In the genomic region with DNA sequence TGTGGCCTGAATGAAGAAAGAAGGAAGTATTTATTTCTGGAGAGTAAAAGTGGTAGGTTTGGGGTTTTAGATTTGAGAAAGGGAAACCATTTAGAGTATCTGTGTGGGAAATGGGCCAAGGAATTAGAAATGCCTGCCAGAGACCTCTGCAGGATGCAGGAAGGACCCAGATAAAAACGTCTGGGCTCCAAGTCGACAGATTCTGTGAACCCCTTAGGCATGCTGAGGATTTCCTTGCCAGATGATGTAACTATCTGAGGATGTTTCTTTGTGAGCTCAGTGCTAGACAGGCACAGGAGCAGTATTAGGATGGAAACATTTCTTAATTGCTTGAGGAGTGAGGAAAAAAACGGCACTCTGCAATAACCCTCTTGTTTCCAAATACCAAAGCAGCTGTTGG, we compare ENCODE assay signal across 11 cellular contexts.
A peak's percentile ranks its signal among the peaks of the same experiment; 100 is the strongest.
DNase-seq lines count a peak whose midpoint lies in the region; ATAC-seq and TF ChIP-seq lines count a peak whose summit lies in the region.
"Had no signal": no experiment of that assay in that cellular context is flagged by ENCODE, and none has a peak within 500 bp of the region (broad histone marks: within the 10 kb centered on the region; RNA-seq: fewer than 3 reads in every experiment).

No MANE protein-coding gene starts in this region.

- no peak overlapping the region for H3K4me3 Mint-ChIP-seq in stimulated activated memory B cell treated with anti-CD40 and anti-IgM and Interleukin-4, amounts not matched to agents 10 μg/mL and 1 μg/mL and 100 μg/mL, for 72 hours

- DNase-seq in H4 (ENCODE audit: low spot score) (peak; percentile 8), ascending aorta (ENCODE audit: low spot score in 2 of 2) (no peak), DMS153 (lab: John Stamatoyannopoulos, UW) (no peak)
- no peak for DNase-seq in stimulated activated CD4-positive, alpha-beta T cell treated with anti-CD3 and anti-CD28 coated beads, Interleukin-2, amount 100 ng/mL, for 48 hours
- DNase-seq: NCI-H774; stimulated activated CD8-positive, alpha-beta memory T cell treated with anti-CD3 and anti-CD28 coated beads, Interleukin-4, amount 100 ng/mL, for 48 hours had no signal

- H3K27ac ChIP-seq in ascending aorta (peak overlapping the region; percentile 14 to 17), gastroesophageal sphincter (peak overlapping the region in 3 of 4 donors; percentile 42 to 59 (median 51))

- TF ChIP-seq EP300 in gastroesophageal sphincter (IDR thresholded peaks at IDR 0.05) = no peak

- H3K36me3 ChIP-seq in ascending aorta = no peaks in the 10 kb centered on the region
- no peaks in the 10 kb centered on the region for H3K36me3 ChIP-seq in gastroesophageal sphincter

- no peaks in the 10 kb centered on the region for H3K9me3 Mint-ChIP-seq in stimulated activated memory B cell treated with anti-CD40 and anti-IgM and Interleukin-4, amounts not matched to agents 10 μg/mL and 1 μg/mL and 100 μg/mL, for 72 hours

- intact Hi-C loops in ascending aorta (cut with DNase I) = no loop called here

- H3K27me3 ChIP-seq in ascending aorta = no peaks in the 10 kb centered on the region
- no peaks in the 10 kb centered on the region for H3K27me3 ChIP-seq in gastroesophageal sphincter

- H3K4me3 ChIP-seq in ascending aorta = no peak overlapping the region
- no peak overlapping the region for H3K4me3 ChIP-seq in gastroesophageal sphincter
- H3K4me3 ChIP-seq: K562 had no signal

- no peaks in the 10 kb centered on the region for H3K27me3 Mint-ChIP-seq in stimulated activated memory B cell treated with anti-CD40 and anti-IgM and Interleukin-4, amounts not matched to agents 10 μg/mL and 1 μg/mL and 100 μg/mL, for 72 hours

- peak overlapping the region; percentile 3 for H3K27ac Mint-ChIP-seq in stimulated activated memory B cell treated with anti-CD40 and anti-IgM and Interleukin-4, amounts not matched to agents 10 μg/mL and 1 μg/mL and 100 μg/mL, for 72 hours

- no peak for TF ChIP-seq POLR2A in gastroesophageal sphincter (IDR thresholded peaks at IDR 0.05)

- ATAC-seq in gastroesophageal sphincter = peak; percentile 89
- ATAC-seq in stimulated activated memory B cell treated with anti-CD40 and anti-IgM and Interleukin-4, amounts not matched to agents 10 μg/mL and 1 μg/mL and 100 μg/mL, for 72 hours = no peak
- no peak for ATAC-seq in GM18907 (IDR thresholded peaks at IDR 0.05; ENCODE audit: unreplicated experiment)
- no peak for ATAC-seq in GM18517 (IDR thresholded peaks at IDR 0.05; ENCODE audit: unreplicated experiment)
- ATAC-seq: K562 had no signal

- H3K9me3 ChIP-seq in ascending aorta = no peaks in the 10 kb centered on the region
- no peaks in the 10 kb centered on the region for H3K9me3 ChIP-seq in gastroesophageal sphincter

- peaks cover 0 to 12% of the 10 kb centered on the region in 2 donors for H3K4me1 ChIP-seq in ascending aorta
- H3K4me1 ChIP-seq in gastroesophageal sphincter = peaks cover 5 to 26% (median 11%) of the 10 kb centered on the region in 3 donors

- no peak for TF ChIP-seq CTCF in ascending aorta (IDR thresholded peaks at IDR 0.05)
- TF ChIP-seq CTCF in gastroesophageal sphincter (IDR thresholded peaks at IDR 0.05) = no peak

- H3K36me3 Mint-ChIP-seq in stimulated activated memory B cell treated with anti-CD40 and anti-IgM and Interleukin-4, amounts not matched to agents 10 μg/mL and 1 μg/mL and 100 μg/mL, for 72 hours = no peaks in the 10 kb centered on the region

- WGBS in gastroesophageal sphincter (ENCODE audit: low coverage in 1 of 2), 2 donors = 0% methylated on average over 2 of the region's 3 CpGs

- peaks cover 13% of the 10 kb centered on the region for H3K4me1 Mint-ChIP-seq in stimulated activated memory B cell treated with anti-CD40 and anti-IgM and Interleukin-4, amounts not matched to agents 10 μg/mL and 1 μg/mL and 100 μg/mL, for 72 hours
